In the genomic region with DNA sequence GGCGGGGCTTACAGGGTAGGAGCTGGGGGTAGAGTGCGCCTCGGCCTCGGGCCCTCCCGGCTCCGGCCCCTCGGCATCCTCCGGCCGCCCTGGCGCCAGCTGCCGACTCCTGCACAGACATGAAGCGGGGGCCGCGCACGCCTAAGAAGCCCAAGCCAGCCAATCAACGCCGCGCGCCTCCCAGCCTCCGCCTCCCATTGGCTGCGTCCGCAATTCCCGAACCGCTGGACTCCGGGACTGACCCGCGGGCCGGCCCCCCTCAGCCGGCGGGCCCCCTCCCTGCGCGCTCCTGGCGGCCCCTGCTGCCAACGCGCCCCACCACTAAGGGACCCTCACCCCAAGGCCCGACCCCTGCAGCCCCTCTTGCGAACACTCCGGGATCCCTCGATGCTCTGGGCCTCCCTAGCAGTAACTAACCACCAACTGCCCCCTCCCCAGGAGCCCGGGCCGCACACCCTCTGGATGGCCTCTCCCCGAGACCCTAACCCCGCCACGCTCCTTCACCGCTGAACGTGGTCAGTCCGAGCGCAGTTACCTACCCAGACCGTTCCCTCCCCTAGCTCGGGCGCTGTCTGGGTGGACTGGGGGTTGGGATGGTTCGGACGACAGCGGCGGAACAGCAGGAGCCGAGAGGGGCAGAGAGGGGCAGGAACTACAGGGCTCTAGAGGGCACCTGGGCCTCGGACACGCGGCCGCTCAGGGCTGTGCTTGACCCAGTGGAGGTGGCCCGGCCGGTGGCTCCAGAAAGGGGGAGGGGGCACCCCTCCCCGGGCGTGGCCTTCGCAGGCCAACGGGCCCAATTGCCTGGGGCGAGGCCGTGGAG, we compare ENCODE assay signal across 1 cellular context.
A peak's percentile ranks its signal among the peaks of the same experiment; 100 is the strongest.
TF ChIP-seq lines count a peak whose summit lies in the region.

No MANE protein-coding gene starts in this region.

TF ChIP-seq in K562, 482 proteins besides CTCF, POLR2A, EP300 and RAD21 (continued from another document and continues in another):
- TF ChIP-seq, protein P1, sequence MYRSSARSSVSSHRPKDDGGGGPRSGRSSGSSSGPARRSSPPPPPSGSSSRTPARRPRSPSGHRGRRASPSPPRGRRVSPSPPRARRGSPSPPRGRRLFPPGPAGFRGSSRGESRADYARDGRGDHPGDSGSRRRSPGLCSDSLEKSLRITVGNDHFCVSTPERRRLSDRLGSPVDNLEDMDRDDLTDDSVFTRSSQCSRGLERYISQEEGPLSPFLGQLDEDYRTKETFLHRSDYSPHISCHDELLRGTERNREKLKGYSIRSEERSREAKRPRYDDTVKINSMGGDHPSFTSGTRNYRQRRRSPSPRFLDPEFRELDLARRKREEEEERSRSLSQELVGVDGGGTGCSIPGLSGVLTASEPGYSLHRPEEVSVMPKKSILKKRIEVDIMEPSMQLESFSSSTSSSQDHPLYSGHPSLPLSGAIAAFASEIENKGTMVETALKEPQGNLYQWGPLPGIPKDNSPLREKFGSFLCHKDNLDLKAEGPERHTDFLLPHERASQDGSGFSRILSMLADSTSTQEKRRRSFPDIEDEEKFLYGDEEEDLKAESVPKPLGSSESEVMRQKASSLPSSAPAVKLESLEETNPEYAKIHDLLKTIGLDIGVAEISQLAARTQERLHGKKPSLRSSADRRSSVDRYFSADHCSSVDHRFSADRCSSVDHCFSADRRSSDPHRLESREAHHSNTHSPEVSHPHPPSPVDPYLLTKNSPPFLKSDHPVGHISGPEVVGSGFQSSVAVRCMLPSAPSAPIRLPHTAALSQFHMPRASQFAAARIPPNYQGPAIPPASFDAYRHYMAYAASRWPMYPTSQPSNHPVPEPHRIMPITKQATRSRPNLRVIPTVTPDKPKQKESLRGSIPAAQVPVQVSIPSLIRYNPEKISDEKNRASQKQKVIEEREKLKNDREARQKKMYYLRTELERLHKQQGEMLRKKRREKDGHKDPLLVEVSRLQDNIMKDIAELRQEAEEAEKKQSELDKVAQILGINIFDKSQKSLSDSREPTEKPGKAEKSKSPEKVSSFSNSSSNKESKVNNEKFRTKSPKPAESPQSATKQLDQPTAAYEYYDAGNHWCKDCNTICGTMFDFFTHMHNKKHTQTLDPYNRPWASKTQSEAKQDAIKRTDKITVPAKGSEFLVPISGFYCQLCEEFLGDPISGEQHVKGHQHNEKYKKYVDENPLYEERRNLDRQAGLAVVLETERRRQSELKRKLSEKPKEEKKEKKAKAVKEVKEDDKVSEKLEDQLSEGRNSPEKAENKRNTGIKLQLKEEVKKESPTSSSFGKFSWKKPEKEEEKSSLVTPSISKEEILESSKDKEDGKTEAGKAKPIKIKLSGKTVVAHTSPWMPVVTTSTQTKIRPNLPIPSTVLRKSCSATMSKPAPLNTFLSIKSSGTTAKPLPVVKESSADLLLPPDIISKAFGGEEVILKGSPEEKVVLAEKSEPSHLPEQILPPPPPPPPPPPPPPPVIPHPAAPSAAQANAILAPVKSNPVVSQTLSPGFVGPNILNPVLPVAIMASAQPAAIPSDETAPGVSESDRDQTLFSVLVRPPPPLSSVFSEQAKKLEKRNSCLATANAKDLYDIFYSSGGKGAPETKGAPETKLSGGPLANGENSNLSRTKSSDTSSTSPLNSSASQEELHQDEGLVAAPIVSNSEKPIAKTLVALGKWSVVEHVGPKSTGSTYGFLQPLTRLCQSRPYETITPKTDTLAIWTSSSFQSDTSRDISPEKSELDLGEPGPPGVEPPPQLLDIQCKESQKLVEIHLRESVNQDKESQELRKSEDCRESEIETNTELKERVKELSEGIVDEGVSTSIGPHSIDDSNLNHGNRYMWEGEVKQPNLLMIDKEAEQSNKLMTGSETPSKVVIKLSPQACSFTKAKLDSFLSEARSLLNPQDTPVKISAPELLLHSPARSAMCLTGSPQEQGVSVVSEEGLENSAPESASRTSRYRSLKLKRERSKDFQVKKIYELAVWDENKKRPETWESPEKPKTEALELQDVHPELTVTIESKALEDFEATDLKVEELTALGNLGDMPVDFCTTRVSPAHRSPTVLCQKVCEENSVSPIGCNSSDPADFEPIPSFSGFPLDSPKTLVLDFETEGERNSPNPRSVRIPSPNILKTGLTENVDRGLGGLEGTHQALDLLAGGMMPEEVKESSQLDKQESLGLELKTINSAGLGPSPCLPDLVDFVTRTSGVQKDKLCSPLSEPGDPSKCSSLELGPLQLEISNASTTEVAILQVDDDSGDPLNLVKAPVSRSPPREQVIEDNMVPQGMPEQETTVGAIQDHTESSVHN (IDR thresholded peaks at IDR 0.05; ENCODE audit: borderline replicate concordance in 1 of 2, low read depth in 1 of 2) = no peak
- TF ChIP-seq HNRNPH1 (optimal IDR thresholded peaks at IDR 0.05; ENCODE audit: low read depth, low read length) (no peak), HDGF (IDR thresholded peaks at IDR 0.05) (no peak), ELF4 (CRISPR knock-in tag; IDR thresholded peaks at IDR 0.05) (no peak), KDM5B (IDR thresholded peaks at IDR 0.05; ENCODE audit: insufficient replicate concordance, low read depth, low read length) (peak; percentile 96), RBM15 (IDR thresholded peaks at IDR 0.05; ENCODE audit: insufficient read depth, low read length) (no peak), KAT2B (IDR thresholded peaks at IDR 0.05; ENCODE audit: low read depth, low read length) (no peak), ZNF121 (CRISPR knock-in tag; conservative IDR thresholded peaks at IDR 0.05) (no peak), ZNF75A (CRISPR knock-in tag; IDR thresholded peaks at IDR 0.05) (no peak), GTF2F1 (IDR thresholded peaks at IDR 0.05; ENCODE audit: low read depth, low read length) (peak; percentile 85; the same call in 1 of the 2 replicates), SMARCE1 (IDR thresholded peaks at IDR 0.05) (no peak), ZNF146 (CRISPR knock-in tag; IDR thresholded peaks at IDR 0.05; ENCODE audit: unreplicated experiment) (no peak), EZH2 (IDR thresholded peaks at IDR 0.05; ENCODE audit: borderline replicate concordance, low read depth, low read length) (no peak), STAT5B (CRISPR knock-in tag; IDR thresholded peaks at IDR 0.05) (no peak), NUFIP1 (IDR thresholded peaks at IDR 0.05; ENCODE audit: partially characterized antibody) (no peak), YBX1 (IDR thresholded peaks at IDR 0.05) (no peak), ZNF24 (IDR thresholded peaks at IDR 0.05) (no peak), JUN (IDR thresholded peaks at IDR 0.05; ENCODE audit: borderline replicate concordance, low read depth, low read length) (no peak), JUN (CRISPR knock-in tag; IDR thresholded peaks at IDR 0.05; ENCODE audit: borderline replicate concordance) (no peak), ZNF695 (CRISPR knock-in tag; IDR thresholded peaks at IDR 0.05) (no peak), FOXK1 (CRISPR knock-in tag; IDR thresholded peaks at IDR 0.05; ENCODE audit: borderline replicate concordance) (no peak), RFX1 (IDR thresholded peaks at IDR 0.05) (no peak), KAT7 (CRISPR knock-in tag; IDR thresholded peaks at IDR 0.05; ENCODE audit: borderline replicate concordance) (0 out of 2 replicates have a peak, but pooled peaks have one; percentile 11), HOXB6 (CRISPR knock-in tag; IDR thresholded peaks at IDR 0.05; ENCODE audit: borderline replicate concordance) (no peak), HNRNPK (IDR thresholded peaks at IDR 0.05; ENCODE audit: low read depth, low read length, poor library complexity, severe bottlenecking) (no peak), SAP30 (IDR thresholded peaks at IDR 0.05; ENCODE audit: borderline replicate concordance, insufficient read depth, low read depth, low read length, poor library complexity, severe bottlenecking) (peak; percentile 48), ZNF57 (CRISPR knock-in tag; IDR thresholded peaks at IDR 0.05) (no peak), MEF2D (tag; conservative IDR thresholded peaks at IDR 0.05; ENCODE audit: low read depth) (no peak), HMG20B (CRISPR knock-in tag; IDR thresholded peaks at IDR 0.05) (no peak), NR4A1 (CRISPR knock-in tag; IDR thresholded peaks at IDR 0.05) (no peak), NR4A1 (tag; IDR thresholded peaks at IDR 0.05) (no peak), DDX20 (tag; IDR thresholded peaks at IDR 0.05; ENCODE audit: low read depth) (no peak), ZNF263 (CRISPR knock-in tag; IDR thresholded peaks at IDR 0.05; ENCODE audit: borderline replicate concordance) (no peak), TARDBP (IDR thresholded peaks at IDR 0.05) (no peak), TOE1 (IDR thresholded peaks at IDR 0.05; ENCODE audit: borderline replicate concordance) (no peak), TOE1 (CRISPR knock-in tag; IDR thresholded peaks at IDR 0.05; ENCODE audit: borderline replicate concordance, low read depth) (no peak)
- TF ChIP-seq, protein P2, sequence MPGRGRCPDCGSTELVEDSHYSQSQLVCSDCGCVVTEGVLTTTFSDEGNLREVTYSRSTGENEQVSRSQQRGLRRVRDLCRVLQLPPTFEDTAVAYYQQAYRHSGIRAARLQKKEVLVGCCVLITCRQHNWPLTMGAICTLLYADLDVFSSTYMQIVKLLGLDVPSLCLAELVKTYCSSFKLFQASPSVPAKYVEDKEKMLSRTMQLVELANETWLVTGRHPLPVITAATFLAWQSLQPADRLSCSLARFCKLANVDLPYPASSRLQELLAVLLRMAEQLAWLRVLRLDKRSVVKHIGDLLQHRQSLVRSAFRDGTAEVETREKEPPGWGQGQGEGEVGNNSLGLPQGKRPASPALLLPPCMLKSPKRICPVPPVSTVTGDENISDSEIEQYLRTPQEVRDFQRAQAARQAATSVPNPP (IDR thresholded peaks at IDR 0.05; ENCODE audit: borderline replicate concordance, insufficient read depth, insufficient read length) = no peak
- TF ChIP-seq, protein P3, sequence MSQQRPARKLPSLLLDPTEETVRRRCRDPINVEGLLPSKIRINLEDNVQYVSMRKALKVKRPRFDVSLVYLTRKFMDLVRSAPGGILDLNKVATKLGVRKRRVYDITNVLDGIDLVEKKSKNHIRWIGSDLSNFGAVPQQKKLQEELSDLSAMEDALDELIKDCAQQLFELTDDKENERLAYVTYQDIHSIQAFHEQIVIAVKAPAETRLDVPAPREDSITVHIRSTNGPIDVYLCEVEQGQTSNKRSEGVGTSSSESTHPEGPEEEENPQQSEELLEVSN (IDR thresholded peaks at IDR 0.05; ENCODE audit: borderline replicate concordance in 1 of 2, extremely low read depth in 1 of 2, insufficient read depth in 1 of 2, insufficient read length in 1 of 2, low read depth in 1 of 2, low read length in 1 of 2, poor library complexity in 1 of 2, severe bottlenecking in 1 of 2) = peak in 1 of 2 experiments; percentile 60
- TF ChIP-seq, protein P4, sequence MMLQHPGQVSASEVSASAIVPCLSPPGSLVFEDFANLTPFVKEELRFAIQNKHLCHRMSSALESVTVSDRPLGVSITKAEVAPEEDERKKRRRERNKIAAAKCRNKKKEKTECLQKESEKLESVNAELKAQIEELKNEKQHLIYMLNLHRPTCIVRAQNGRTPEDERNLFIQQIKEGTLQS (IDR thresholded peaks at IDR 0.05) = no peak
- TF ChIP-seq, protein P4 (CRISPR knock-in tag; conservative IDR thresholded peaks at IDR 0.05) = no peak
- TF ChIP-seq, protein P5, sequence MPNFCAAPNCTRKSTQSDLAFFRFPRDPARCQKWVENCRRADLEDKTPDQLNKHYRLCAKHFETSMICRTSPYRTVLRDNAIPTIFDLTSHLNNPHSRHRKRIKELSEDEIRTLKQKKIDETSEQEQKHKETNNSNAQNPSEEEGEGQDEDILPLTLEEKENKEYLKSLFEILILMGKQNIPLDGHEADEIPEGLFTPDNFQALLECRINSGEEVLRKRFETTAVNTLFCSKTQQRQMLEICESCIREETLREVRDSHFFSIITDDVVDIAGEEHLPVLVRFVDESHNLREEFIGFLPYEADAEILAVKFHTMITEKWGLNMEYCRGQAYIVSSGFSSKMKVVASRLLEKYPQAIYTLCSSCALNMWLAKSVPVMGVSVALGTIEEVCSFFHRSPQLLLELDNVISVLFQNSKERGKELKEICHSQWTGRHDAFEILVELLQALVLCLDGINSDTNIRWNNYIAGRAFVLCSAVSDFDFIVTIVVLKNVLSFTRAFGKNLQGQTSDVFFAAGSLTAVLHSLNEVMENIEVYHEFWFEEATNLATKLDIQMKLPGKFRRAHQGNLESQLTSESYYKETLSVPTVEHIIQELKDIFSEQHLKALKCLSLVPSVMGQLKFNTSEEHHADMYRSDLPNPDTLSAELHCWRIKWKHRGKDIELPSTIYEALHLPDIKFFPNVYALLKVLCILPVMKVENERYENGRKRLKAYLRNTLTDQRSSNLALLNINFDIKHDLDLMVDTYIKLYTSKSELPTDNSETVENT (CRISPR knock-in tag; IDR thresholded peaks at IDR 0.05) = peak; percentile 82; the same call in 1 of the 2 replicates
- TF ChIP-seq, protein P6, sequence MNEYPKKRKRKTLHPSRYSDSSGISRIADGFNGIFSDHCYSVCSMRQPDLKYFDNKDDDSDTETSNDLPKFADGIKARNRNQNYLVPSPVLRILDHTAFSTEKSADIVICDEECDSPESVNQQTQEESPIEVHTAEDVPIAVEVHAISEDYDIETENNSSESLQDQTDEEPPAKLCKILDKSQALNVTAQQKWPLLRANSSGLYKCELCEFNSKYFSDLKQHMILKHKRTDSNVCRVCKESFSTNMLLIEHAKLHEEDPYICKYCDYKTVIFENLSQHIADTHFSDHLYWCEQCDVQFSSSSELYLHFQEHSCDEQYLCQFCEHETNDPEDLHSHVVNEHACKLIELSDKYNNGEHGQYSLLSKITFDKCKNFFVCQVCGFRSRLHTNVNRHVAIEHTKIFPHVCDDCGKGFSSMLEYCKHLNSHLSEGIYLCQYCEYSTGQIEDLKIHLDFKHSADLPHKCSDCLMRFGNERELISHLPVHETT (CRISPR knock-in tag; conservative IDR thresholded peaks at IDR 0.05 in 1 of 2, IDR thresholded peaks at IDR 0.05 in 1 of 2) = no peak
- TF ChIP-seq, protein P7, sequence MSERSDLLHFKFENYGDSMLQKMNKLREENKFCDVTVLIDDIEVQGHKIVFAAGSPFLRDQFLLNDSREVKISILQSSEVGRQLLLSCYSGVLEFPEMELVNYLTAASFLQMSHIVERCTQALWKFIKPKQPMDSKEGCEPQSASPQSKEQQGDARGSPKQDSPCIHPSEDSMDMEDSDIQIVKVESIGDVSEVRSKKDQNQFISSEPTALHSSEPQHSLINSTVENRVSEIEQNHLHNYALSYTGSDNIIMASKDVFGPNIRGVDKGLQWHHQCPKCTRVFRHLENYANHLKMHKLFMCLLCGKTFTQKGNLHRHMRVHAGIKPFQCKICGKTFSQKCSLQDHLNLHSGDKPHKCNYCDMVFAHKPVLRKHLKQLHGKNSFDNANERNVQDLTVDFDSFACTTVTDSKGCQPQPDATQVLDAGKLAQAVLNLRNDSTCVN (CRISPR knock-in tag; IDR thresholded peaks at IDR 0.05) = no peak
- TF ChIP-seq, protein P8, sequence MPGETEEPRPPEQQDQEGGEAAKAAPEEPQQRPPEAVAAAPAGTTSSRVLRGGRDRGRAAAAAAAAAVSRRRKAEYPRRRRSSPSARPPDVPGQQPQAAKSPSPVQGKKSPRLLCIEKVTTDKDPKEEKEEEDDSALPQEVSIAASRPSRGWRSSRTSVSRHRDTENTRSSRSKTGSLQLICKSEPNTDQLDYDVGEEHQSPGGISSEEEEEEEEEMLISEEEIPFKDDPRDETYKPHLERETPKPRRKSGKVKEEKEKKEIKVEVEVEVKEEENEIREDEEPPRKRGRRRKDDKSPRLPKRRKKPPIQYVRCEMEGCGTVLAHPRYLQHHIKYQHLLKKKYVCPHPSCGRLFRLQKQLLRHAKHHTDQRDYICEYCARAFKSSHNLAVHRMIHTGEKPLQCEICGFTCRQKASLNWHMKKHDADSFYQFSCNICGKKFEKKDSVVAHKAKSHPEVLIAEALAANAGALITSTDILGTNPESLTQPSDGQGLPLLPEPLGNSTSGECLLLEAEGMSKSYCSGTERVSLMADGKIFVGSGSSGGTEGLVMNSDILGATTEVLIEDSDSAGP (CRISPR knock-in tag; IDR thresholded peaks at IDR 0.05) = no peak
